Comparison of ENCODE assay signal across 8 cellular contexts in the genomic region with DNA sequence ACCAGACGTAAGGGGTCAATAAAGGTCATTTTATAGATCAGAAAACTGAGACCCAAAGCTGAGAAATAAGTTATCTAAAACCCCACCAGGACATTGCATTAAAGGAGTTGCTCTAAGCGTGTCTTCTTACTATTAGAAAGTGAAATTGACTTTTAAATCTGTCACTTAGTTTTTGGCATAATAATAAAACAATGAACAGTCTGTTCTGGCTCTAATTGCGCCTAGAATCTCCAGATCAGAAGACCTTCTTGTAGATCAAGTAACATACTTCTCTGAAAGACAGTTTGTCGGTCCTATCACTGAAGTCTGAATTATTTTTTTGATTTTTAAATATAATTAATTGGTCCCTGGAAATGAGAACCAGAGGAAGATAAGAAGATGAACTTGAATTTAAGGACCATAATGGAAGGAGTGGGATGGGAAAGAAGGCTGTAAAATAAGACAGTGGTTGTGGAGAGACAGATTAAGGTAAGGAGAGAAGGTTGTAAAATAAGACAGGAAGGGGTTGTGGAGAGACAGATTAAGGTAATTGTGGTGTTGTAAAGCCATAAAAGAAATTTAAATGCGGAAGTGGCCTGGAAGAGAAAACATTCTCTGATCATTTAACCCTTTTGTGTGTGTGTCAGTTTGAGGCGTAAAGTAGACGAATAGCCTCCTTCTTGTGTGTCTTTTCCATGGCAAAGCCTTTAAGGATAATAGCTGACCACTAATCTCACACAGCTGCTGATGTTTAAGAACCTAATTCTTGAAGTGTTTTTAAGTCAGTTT. TPM values are rescaled to one million over a fixed set of nuclear protein-coding genes. Genes with fewer than 3 reads are reported as not detected.
A peak's percentile ranks its signal among the peaks of the same experiment; 100 is the strongest.
DNase-seq lines count a peak whose midpoint lies in the region; ATAC-seq and TF ChIP-seq lines count a peak whose summit lies in the region.

No MANE protein-coding gene starts in this region.

- no peaks in the 10 kb centered on the region for H3K27me3 ChIP-seq in GM23338 (ENCODE audit: insufficient read depth)
- no peaks in the 10 kb centered on the region for H3K27me3 ChIP-seq in NT2/D1 (ENCODE audit: insufficient read depth, insufficient read length)
- H3K27me3 ChIP-seq in rectal smooth muscle tissue (ENCODE audit: control insufficient read depth, insufficient read depth, low read length): no peaks in the 10 kb centered on the region

- no peaks in the 10 kb centered on the region for H3K9me3 Mint-ChIP-seq in GM23338
- H3K9me3 Mint-ChIP-seq in dendritic cell treated with granulocyte-macrophage colony-stimulating factor and Interleukin-4, amounts not matched to agents 40 ng/mL and 50 ng/mL, for 4 days: peaks cover 1% of the 10 kb centered on the region

- no peak for TF ChIP-seq CTCF in GM23338 (conservative IDR thresholded peaks at IDR 0.05; ENCODE audit: low read depth in 2 of 2)

- H3K4me1 ChIP-seq in GM23338 (ENCODE audit: insufficient read depth): peaks cover 66% of the 10 kb centered on the region
- peaks cover 3% of the 10 kb centered on the region for H3K4me1 ChIP-seq in NT2/D1 (ENCODE audit: insufficient read depth, insufficient read length)
- H3K4me1 ChIP-seq in rectal smooth muscle tissue (ENCODE audit: control insufficient read depth, insufficient read depth, low read length): peaks cover 30% of the 10 kb centered on the region

- H3K4me1 Mint-ChIP-seq in GM23338: peaks cover 80% of the 10 kb centered on the region
- H3K4me1 Mint-ChIP-seq in dendritic cell treated with granulocyte-macrophage colony-stimulating factor and Interleukin-4, amounts not matched to agents 40 ng/mL and 50 ng/mL, for 4 days (ENCODE audit: low read depth): peaks cover 84% of the 10 kb centered on the region

- H3K9ac ChIP-seq in NT2/D1 (ENCODE audit: insufficient read length, low read depth): no peak overlapping the region
- H3K9ac ChIP-seq in rectal smooth muscle tissue (ENCODE audit: low read length): no peak overlapping the region

- H3K36me3 ChIP-seq in GM23338 (ENCODE audit: insufficient read depth): no peaks in the 10 kb centered on the region
- no peaks in the 10 kb centered on the region for H3K36me3 ChIP-seq in NT2/D1 (ENCODE audit: insufficient read depth, insufficient read length, low read length)
- no peaks in the 10 kb centered on the region for H3K36me3 ChIP-seq in rectal smooth muscle tissue (ENCODE audit: control insufficient read depth, insufficient read depth, low read length)

- peaks cover 69% of the 10 kb centered on the region for H4K20me1 ChIP-seq in GM23338 (replicated peaks; ENCODE audit: insufficient read depth)

- 0 out of 2 replicates have a peak, but pooled peaks cover 8% of the 10 kb centered on the region for H3K9me3 ChIP-seq in NT2/D1 (ENCODE audit: insufficient read depth, low read length)

- no peaks in the 10 kb centered on the region; the same call in 2 of the 3 replicates for H3K36me3 Mint-ChIP-seq in GM23338 (ENCODE audit: low read depth)
- peaks cover 3% of the 10 kb centered on the region for H3K36me3 Mint-ChIP-seq in dendritic cell treated with granulocyte-macrophage colony-stimulating factor and Interleukin-4, amounts not matched to agents 40 ng/mL and 50 ng/mL, for 4 days (ENCODE audit: low read depth)

- H3K4me2 ChIP-seq in GM23338: peak overlapping the region; percentile 69

- peaks cover 7% of the 10 kb centered on the region for H3K27me3 Mint-ChIP-seq in GM23338 (ENCODE audit: insufficient read depth, low read depth, poor library complexity)
- H3K27me3 Mint-ChIP-seq in dendritic cell treated with granulocyte-macrophage colony-stimulating factor and Interleukin-4, amounts not matched to agents 40 ng/mL and 50 ng/mL, for 4 days: no peaks in the 10 kb centered on the region

- H2AFZ ChIP-seq in GM23338: no peak overlapping the region

- intact Hi-C loops in dendritic cell treated with granulocyte-macrophage colony-stimulating factor and Interleukin-4, amounts not matched to agents 40 ng/mL and 50 ng/mL, for 4 days (cut with micrococcal nuclease): loop anchor here (5.0 kb wide), 1 partner anchor 56 kb away; no protein-coding TSS in a partner anchor

- H3K4me3 Mint-ChIP-seq in GM23338: peak overlapping the region; percentile 46
- H3K4me3 Mint-ChIP-seq in dendritic cell treated with granulocyte-macrophage colony-stimulating factor and Interleukin-4, amounts not matched to agents 40 ng/mL and 50 ng/mL, for 4 days: peak overlapping the region; percentile 59

- H3F3A ChIP-seq in GM23338 (replicated peaks; ENCODE audit: low read depth): no peaks in the 10 kb centered on the region

- H3K79me2 ChIP-seq in GM23338 (replicated peaks; ENCODE audit: insufficient read depth): peaks cover 99% of the 10 kb centered on the region

- peak; percentile 31 for DNase-seq in GM23338 (ENCODE audit: low spot score)
- DNase-seq in NT2/D1 (ENCODE audit: low read depth, low spot score): peak; percentile 35
- DNase-seq in NCI-H2196 (lab: John Stamatoyannopoulos, UW; ENCODE audit: unreplicated experiment): no peak

- H3K27ac ChIP-seq in GM23338 (ENCODE audit: low read depth) (peak overlapping the region; percentile 6; the same call in 1 of the 2 replicates), rectal smooth muscle tissue (ENCODE audit: low read depth, low read length) (peak overlapping the region; percentile 10)

- no peaks in the 10 kb centered on the region for H3K9me2 ChIP-seq in GM23338 (ENCODE audit: insufficient read depth)

- ATAC-seq in GM23338 (no peak), GM19035 (IDR thresholded peaks at IDR 0.05; ENCODE audit: unreplicated experiment) (no peak), HG03469 (IDR thresholded peaks at IDR 0.05; ENCODE audit: unreplicated experiment) (no peak), GM21447 (IDR thresholded peaks at IDR 0.05; ENCODE audit: unreplicated experiment) (no peak)

- H3K4me3 ChIP-seq in GM23338: peak overlapping the region; percentile 31
- no peak overlapping the region for H3K4me3 ChIP-seq in NT2/D1 (ENCODE audit: insufficient read length, low read depth)
- H3K4me3 ChIP-seq in rectal smooth muscle tissue (ENCODE audit: low read length): no peak overlapping the region

- H3K27ac Mint-ChIP-seq in GM23338: no peak overlapping the region
- peak overlapping the region; percentile 66 for H3K27ac Mint-ChIP-seq in dendritic cell treated with granulocyte-macrophage colony-stimulating factor and Interleukin-4, amounts not matched to agents 40 ng/mL and 50 ng/mL, for 4 days

TF ChIP-seq in GM23338, 12 proteins besides CTCF, POLR2A, EP300 and RAD21:
- TF ChIP-seq ZNF114 (CRISPR knock-in tag; IDR thresholded peaks at IDR 0.05) (no peak), POLR2AphosphoS5 (IDR thresholded peaks at IDR 0.05; ENCODE audit: low read depth) (no peak), NANOG (IDR thresholded peaks at IDR 0.05; ENCODE audit: borderline replicate concordance) (peak; percentile 19; the same call in 1 of the 2 replicates)

RNA-seq across cellular contexts. Expression of a gene that starts 20.0 kb away (rescaled TPM):
- total RNA-seq in GM23338 (2014; rRNA removed; shearing (Covaris generic)): 57.4 and 62.4 TPM in 2 replicates
- 101 and 102 TPM in 2 replicates for polyA plus RNA-seq in GM23338 (2016; fragmentation: Nextera tagmentation; extraction: Ambion mirVana)
